1 cellular context compared by ENCODE assay signal in genomic region chr9:94507531-94508258, GRCh38.
A peak's percentile ranks its signal among the peaks of the same experiment; 100 is the strongest.
TF ChIP-seq lines count a peak whose summit lies in the region.

No MANE protein-coding gene starts in this region.

TF ChIP-seq in HepG2, 621 proteins besides CTCF, POLR2A, EP300 and RAD21 (continued from another document and continues in another):
- TF ChIP-seq BRF2 (CRISPR knock-in tag; IDR thresholded peaks at IDR 0.05): no peak
- TF ChIP-seq ZNF710 (CRISPR knock-in tag; IDR thresholded peaks at IDR 0.05; ENCODE audit: borderline replicate concordance): peak; percentile 64
- TF ChIP-seq MLLT10 (CRISPR knock-in tag; IDR thresholded peaks at IDR 0.05): no peak
- TF ChIP-seq U2AF1 (optimal IDR thresholded peaks at IDR 0.05; ENCODE audit: low read depth, low read length): no peak
- no peak for TF ChIP-seq ZKSCAN8 (CRISPR knock-in tag; IDR thresholded peaks at IDR 0.05; ENCODE audit: borderline replicate concordance)
- TF ChIP-seq TSC22D2 (CRISPR knock-in tag; IDR thresholded peaks at IDR 0.05; ENCODE audit: borderline replicate concordance): no peak
- TF ChIP-seq ZBTB1 (CRISPR knock-in tag; IDR thresholded peaks at IDR 0.05; ENCODE audit: borderline replicate concordance): no peak
- TF ChIP-seq BCL3 (CRISPR knock-in tag; IDR thresholded peaks at IDR 0.05): no peak
- no peak for TF ChIP-seq NR3C1 (CRISPR knock-in tag; IDR thresholded peaks at IDR 0.05)
- peak in 1 of 2 experiments; percentile 53; a peak in 1 of 4 replicates for TF ChIP-seq KLF16 (CRISPR knock-in tag; IDR thresholded peaks at IDR 0.05)
- no peak for TF ChIP-seq PLRG1 (conservative IDR thresholded peaks at IDR 0.05)
- TF ChIP-seq FOXP1 (IDR thresholded peaks at IDR 0.05): no peak
- TF ChIP-seq FOXP1 (CRISPR knock-in tag; IDR thresholded peaks at IDR 0.05): peak; percentile 84
- no peak for TF ChIP-seq NAIF1 (CRISPR knock-in tag; IDR thresholded peaks at IDR 0.05; ENCODE audit: borderline replicate concordance)
- no peak for TF ChIP-seq SRSF9 (IDR thresholded peaks at IDR 0.05; ENCODE audit: borderline replicate concordance, insufficient read depth, low read depth, low read length, poor library complexity, severe bottlenecking)
- peak; percentile 46; the same call in 1 of the 2 replicates for TF ChIP-seq SIX1 (CRISPR knock-in tag; IDR thresholded peaks at IDR 0.05; ENCODE audit: borderline replicate concordance)
- peak; percentile 81 for TF ChIP-seq PPARG (CRISPR knock-in tag; conservative IDR thresholded peaks at IDR 0.05)
- no peak for TF ChIP-seq REST (IDR thresholded peaks at IDR 0.05; ENCODE audit: borderline replicate concordance in 1 of 2, low read depth in 1 of 2, low read length in 2 of 2)
- no peak for TF ChIP-seq ZNF33A (CRISPR knock-in tag; IDR thresholded peaks at IDR 0.05; ENCODE audit: borderline replicate concordance)
- TF ChIP-seq ZFX (CRISPR knock-in tag; IDR thresholded peaks at IDR 0.05; ENCODE audit: low read depth): no peak
- TF ChIP-seq ZSCAN12 (CRISPR knock-in tag; IDR thresholded peaks at IDR 0.05): no peak
- no peak for TF ChIP-seq NR2F6 (IDR thresholded peaks at IDR 0.05)
- TF ChIP-seq NR2F6 (CRISPR knock-in tag; IDR thresholded peaks at IDR 0.05): peak; percentile 32; the same call in 1 of the 2 replicates
- TF ChIP-seq DMTF1 (CRISPR knock-in tag; IDR thresholded peaks at IDR 0.05): no peak
- peak; percentile 21; the same call in 1 of the 2 replicates for TF ChIP-seq TARDBP (CRISPR knock-in tag; IDR thresholded peaks at IDR 0.05)
- TF ChIP-seq RNF2 (conservative IDR thresholded peaks at IDR 0.05; ENCODE audit: low read depth): no peak
- no peak for TF ChIP-seq YY1 (IDR thresholded peaks at IDR 0.05; ENCODE audit: insufficient read depth, insufficient replicate concordance, low read depth, low read length)
- TF ChIP-seq NCOR1 (IDR thresholded peaks at IDR 0.05; ENCODE audit: borderline replicate concordance, low read length): peak; percentile 63; the same call in 1 of the 2 replicates
- peak; percentile 45; the same call in 1 of the 2 replicates for TF ChIP-seq ZNF878 (CRISPR knock-in tag; IDR thresholded peaks at IDR 0.05)
- TF ChIP-seq PCBP2 (optimal IDR thresholded peaks at IDR 0.05; ENCODE audit: low read depth, low read length, poor library complexity, severe bottlenecking): no peak
- TF ChIP-seq NPAS2 (CRISPR knock-in tag; IDR thresholded peaks at IDR 0.05; ENCODE audit: borderline replicate concordance): no peak
- peak; percentile 89 for TF ChIP-seq GATAD2A (CRISPR knock-in tag; IDR thresholded peaks at IDR 0.05)
- TF ChIP-seq TFDP2 (CRISPR knock-in tag; IDR thresholded peaks at IDR 0.05): no peak
- no peak for TF ChIP-seq ZNF329 (CRISPR knock-in tag; IDR thresholded peaks at IDR 0.05; ENCODE audit: low read depth)
- peak; percentile 73 for TF ChIP-seq HNF4A (CRISPR knock-in tag; IDR thresholded peaks at IDR 0.05)
- TF ChIP-seq ZNF34 (CRISPR knock-in tag; IDR thresholded peaks at IDR 0.05; ENCODE audit: borderline replicate concordance): no peak
- TF ChIP-seq JARID2 (CRISPR knock-in tag; IDR thresholded peaks at IDR 0.05; ENCODE audit: insufficient replicate concordance): no peak
- no peak for TF ChIP-seq SNAPC5 (CRISPR knock-in tag; IDR thresholded peaks at IDR 0.05; ENCODE audit: borderline replicate concordance)
- TF ChIP-seq ZZZ3 (CRISPR knock-in tag; IDR thresholded peaks at IDR 0.05; ENCODE audit: borderline replicate concordance): no peak
- no peak for TF ChIP-seq ZNF772 (CRISPR knock-in tag; IDR thresholded peaks at IDR 0.05)
- TF ChIP-seq PATZ1 (CRISPR knock-in tag; IDR thresholded peaks at IDR 0.05): 0 out of 2 replicates have a peak, but pooled peaks have one; percentile 12
- no peak for TF ChIP-seq HOXA7 (CRISPR knock-in tag; IDR thresholded peaks at IDR 0.05)
- TF ChIP-seq BRD4 (CRISPR knock-in tag; IDR thresholded peaks at IDR 0.05): no peak
- no peak for TF ChIP-seq ZNF616 (CRISPR knock-in tag; IDR thresholded peaks at IDR 0.05; ENCODE audit: low read depth)
- TF ChIP-seq ZMYM2 (CRISPR knock-in tag; IDR thresholded peaks at IDR 0.05): 0 out of 2 replicates have a peak, but pooled peaks have one; percentile 24
- no peak for TF ChIP-seq STAG1 (CRISPR knock-in tag; IDR thresholded peaks at IDR 0.05)
- TF ChIP-seq ZNF350 (CRISPR knock-in tag; IDR thresholded peaks at IDR 0.05; ENCODE audit: borderline replicate concordance, low read depth): no peak
- no peak for TF ChIP-seq RELA (CRISPR knock-in tag; IDR thresholded peaks at IDR 0.05)
- no peak for TF ChIP-seq IRX3 (CRISPR knock-in tag; IDR thresholded peaks at IDR 0.05; ENCODE audit: borderline replicate concordance, low read depth)
- TF ChIP-seq ZNF362 (CRISPR knock-in tag; IDR thresholded peaks at IDR 0.05; ENCODE audit: borderline replicate concordance): no peak
- TF ChIP-seq SMC3 (IDR thresholded peaks at IDR 0.05; ENCODE audit: low read length): no peak
